ENCODE assay signal across 6 cellular contexts in the genomic region with DNA sequence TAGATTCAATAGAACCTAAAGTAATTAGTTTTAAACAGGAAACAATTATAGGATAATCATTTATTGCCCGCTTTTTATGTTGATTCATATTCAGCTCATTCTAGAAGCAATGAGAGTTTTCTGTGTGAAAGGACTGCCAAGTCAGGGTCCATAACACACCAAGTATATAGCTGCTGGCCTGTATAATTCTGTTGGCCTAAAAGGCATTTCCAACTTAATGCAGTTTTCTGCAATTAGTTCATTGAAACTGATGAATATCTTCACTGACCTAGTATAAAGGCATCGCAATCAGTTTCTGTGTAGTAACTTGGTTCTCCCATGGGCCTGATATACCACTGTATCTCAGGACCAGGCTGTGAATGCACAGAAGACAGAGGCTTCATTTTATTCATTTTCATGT.
"Had no signal": no experiment of that assay in that cellular context is flagged by ENCODE, and none has a peak within 500 bp of the region (broad histone marks: within the 10 kb centered on the region; RNA-seq: fewer than 3 reads in every experiment).

No MANE protein-coding gene starts in this region.

- DNase-seq: IMR-90, KBM-7, KG1 had no signal

- H3K4me3 ChIP-seq: K562 had no signal

- H3K27ac ChIP-seq: HL-60 had no signal

- ATAC-seq: HepG2, K562 had no signal
